ENCODE assay signal across 14 cellular contexts in genomic region chr14:101820283-101820798, GRCh38. TPM values are rescaled to one million over a fixed set of nuclear protein-coding genes. Genes with fewer than 3 reads are reported as not detected.
DNase-seq lines count a peak whose midpoint lies in the region; ATAC-seq and FAIRE-seq lines count a peak whose summit lies in the region.
"Had no signal": no experiment of that assay in that cellular context is flagged by ENCODE, and none has a peak within 500 bp of the region (broad histone marks: within the 10 kb centered on the region; RNA-seq: fewer than 3 reads in every experiment).

No MANE protein-coding gene starts in this region.

- H3K27ac ChIP-seq in skin epidermis: peak overlapping the region in 16 of 21 experiments; percentile 4 to 93 (median 66)

- peaks cover 75% of the 10 kb centered on the region for H3K4me1 Mint-ChIP-seq in activated naive CD4-positive, alpha-beta T cell treated with anti-CD3 and anti-CD28 coated beads, Interleukin-2, amount 50 U/mL, for 24 hours

- peak overlapping the region; percentile 97 for H3K27ac Mint-ChIP-seq in activated naive CD4-positive, alpha-beta T cell treated with anti-CD3 and anti-CD28 coated beads, Interleukin-2, amount 50 U/mL, for 24 hours

- no peak for DNase-seq in GM18507 (ENCODE audit: extremely low spot score, insufficient read length, low read depth)
- DNase-seq in effector CD8-positive, alpha-beta T cell (lab: John Stamatoyannopoulos, UW): no peak
- DNase-seq in dermis blood vessel endothelial cell: no peak
- DNase-seq in NCI-H1694 treated with DMSO at 0.1 percent for 48 hours (lab: John Stamatoyannopoulos, UW): no peak
- DNase-seq: DMS79, IMR-90, kidney, NCI-H226, posterior cingulate gyrus had no signal

- H3K27me3 Mint-ChIP-seq in activated naive CD4-positive, alpha-beta T cell treated with anti-CD3 and anti-CD28 coated beads, Interleukin-2, amount 50 U/mL, for 24 hours: no peaks in the 10 kb centered on the region

- peaks cover 4% of the 10 kb centered on the region for H3K36me3 Mint-ChIP-seq in activated naive CD4-positive, alpha-beta T cell treated with anti-CD3 and anti-CD28 coated beads, Interleukin-2, amount 50 U/mL, for 24 hours

- peak overlapping the region; percentile 85 for H3K4me3 Mint-ChIP-seq in activated naive CD4-positive, alpha-beta T cell treated with anti-CD3 and anti-CD28 coated beads, Interleukin-2, amount 50 U/mL, for 24 hours

- ATAC-seq in HG03378 (IDR thresholded peaks at IDR 0.05; ENCODE audit: unreplicated experiment) (peak; percentile 29), HG02763 (IDR thresholded peaks at IDR 0.05; ENCODE audit: unreplicated experiment) (no peak)

- no peaks in the 10 kb centered on the region for H3K9me3 Mint-ChIP-seq in activated naive CD4-positive, alpha-beta T cell treated with anti-CD3 and anti-CD28 coated beads, Interleukin-2, amount 50 U/mL, for 24 hours

- FAIRE-seq in GM18507 (lab: Jason Lieb, UNC): peak; percentile 91
- FAIRE-seq: kidney had no signal

- H3K4me3 ChIP-seq in skin epidermis: no peak overlapping the region
- H3K4me3 ChIP-seq: esophagus muscularis mucosa had no signal

RNA-seq across cellular contexts. Expression of gene PPP2R5C, which starts 58.8 kb away (rescaled TPM):
- 80.8 and 88.9 TPM in 2 replicates for total RNA-seq in dermis blood vessel endothelial cell
